ENCODE assay signal across 6 cellular contexts in the genomic region with DNA sequence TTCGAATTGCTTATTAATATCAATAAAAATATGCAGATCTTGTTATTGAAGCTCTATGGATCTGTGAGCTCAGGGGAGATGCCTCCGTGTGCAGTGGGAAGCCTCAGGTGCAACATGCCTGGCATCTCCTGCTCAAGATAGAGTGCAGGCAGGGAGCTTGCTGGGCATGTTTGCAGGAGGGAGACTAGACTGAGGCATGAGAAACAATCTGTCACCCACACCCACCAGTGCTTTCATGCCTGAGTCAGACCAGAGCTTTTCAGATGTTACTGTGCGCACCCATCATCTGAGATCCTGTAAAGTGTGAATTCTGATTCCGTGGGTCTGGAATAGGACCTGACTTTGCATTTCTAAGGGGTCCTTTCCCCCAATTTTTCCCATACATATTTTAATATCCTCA.
"Had no signal": no experiment of that assay in that cellular context is flagged by ENCODE, and none has a peak within 500 bp of the region (broad histone marks: within the 10 kb centered on the region; RNA-seq: fewer than 3 reads in every experiment).

No MANE protein-coding gene starts in this region.

- FAIRE-seq: HepG2, HTR-8/SVneo, K562 had no signal

- H3K27ac ChIP-seq: HL-60 had no signal

- DNase-seq: IMR-90, KBM-7 had no signal

- ATAC-seq: HepG2 had no signal

- H3K4me3 ChIP-seq: K562 had no signal
